In genomic region chr19:2491130-2491801, GRCh38 we compare ENCODE assay signal across 8 cellular contexts. TPM values are rescaled to one million over a fixed set of nuclear protein-coding genes. Genes with fewer than 3 reads are reported as not detected.
DNase-seq lines count a peak whose midpoint lies in the region; ATAC-seq, FAIRE-seq and TF ChIP-seq lines count a peak whose summit lies in the region.
"Had no signal": no experiment of that assay in that cellular context is flagged by ENCODE, and none has a peak within 500 bp of the region (broad histone marks: within the 10 kb centered on the region; RNA-seq: fewer than 3 reads in every experiment).

No MANE protein-coding gene starts in this region.

- H3K4me3 Mint-ChIP-seq in activated CD4-positive, alpha-beta memory T cell treated with anti-CD3 and anti-CD28 coated beads, Interleukin-2, amount 10 ng/mL, durations not matched to agents 7 days and 5 days: no peak overlapping the region

- H3K9me3 Mint-ChIP-seq in activated CD4-positive, alpha-beta memory T cell treated with anti-CD3 and anti-CD28 coated beads, Interleukin-2, amount 10 ng/mL, durations not matched to agents 7 days and 5 days: no peaks in the 10 kb centered on the region

- TF ChIP-seq CTCF in fibroblast of the aortic adventitia (IDR thresholded peaks at IDR 0.05; ENCODE audit: insufficient read depth, low read length) (no peak), thyroid gland (IDR thresholded peaks at IDR 0.05) (no peak)

- H3K4me1 ChIP-seq in thyroid gland: peaks cover 29 to 48% of the 10 kb centered on the region in 2 donors

- H3K4me3 ChIP-seq in fibroblast of the aortic adventitia (ENCODE audit: low read depth, low read length) (no peak overlapping the region), thyroid gland (replicated peaks in 1 of 3) (no peak overlapping the region)

- CTCF ChIA-PET in activated CD4-positive, alpha-beta memory T cell treated with anti-CD3 and anti-CD28 coated beads, Interleukin-2, amount 10 ng/mL, durations not matched to agents 7 days and 5 days (lab: Charles Lee): interaction anchor here (1.3 kb wide), 1 partner anchor 12 kb away, joined by 3 read pairs; no protein-coding TSS in a partner anchor

- H3K36me3 ChIP-seq in thyroid gland: no peaks in the 10 kb centered on the region

- intact Hi-C loops in thyroid gland (cut with DNase I): no loop called here

- H3K27ac Mint-ChIP-seq in activated CD4-positive, alpha-beta memory T cell treated with anti-CD3 and anti-CD28 coated beads, Interleukin-2, amount 10 ng/mL, durations not matched to agents 7 days and 5 days: no peak overlapping the region

- H3K27me3 ChIP-seq in thyroid gland: no peaks in the 10 kb centered on the region

- POLR2A ChIA-PET in activated CD4-positive, alpha-beta memory T cell treated with anti-CD3 and anti-CD28 coated beads, Interleukin-2, amount 10 ng/mL, durations not matched to agents 7 days and 5 days (lab: Charles Lee): interaction anchor here (8.8 kb wide), 1 partner anchor 14 kb away, joined by 127 read pairs; the partner anchor contains the start of gene GADD45B

- peak; percentile 95 for FAIRE-seq in RCC 7860 (lab: Jason Lieb, UNC)

- no peaks in the 10 kb centered on the region for H3K36me3 Mint-ChIP-seq in activated CD4-positive, alpha-beta memory T cell treated with anti-CD3 and anti-CD28 coated beads, Interleukin-2, amount 10 ng/mL, durations not matched to agents 7 days and 5 days (ENCODE audit: low read depth)

- H3K4me1 Mint-ChIP-seq in activated CD4-positive, alpha-beta memory T cell treated with anti-CD3 and anti-CD28 coated beads, Interleukin-2, amount 10 ng/mL, durations not matched to agents 7 days and 5 days: peaks cover 42% of the 10 kb centered on the region

- peaks cover 58% of the 10 kb centered on the region for H3K27me3 Mint-ChIP-seq in activated CD4-positive, alpha-beta memory T cell treated with anti-CD3 and anti-CD28 coated beads, Interleukin-2, amount 10 ng/mL, durations not matched to agents 7 days and 5 days

- no peaks in the 10 kb centered on the region for H3K9me3 ChIP-seq in thyroid gland

- H3K27ac ChIP-seq in thyroid gland: no peak overlapping the region

- 46 to 76% methylated on average over 10 to 11 of the region's 23 CpGs for WGBS in thyroid gland, 2 donors

- ATAC-seq in HG03097 (IDR thresholded peaks at IDR 0.05; ENCODE audit: low FRiP score, unreplicated experiment) (no peak), GM18873 (IDR thresholded peaks at IDR 0.05; ENCODE audit: low FRiP score, unreplicated experiment) (no peak)

- no peak for TF ChIP-seq POLR2A in thyroid gland (IDR thresholded peaks at IDR 0.05)

- DNase-seq in HK-2 (ENCODE audit: unreplicated experiment) (peak; percentile 87), RCC 7860 (ENCODE audit: low spot score) (peak; percentile 98), fibroblast of the aortic adventitia (ENCODE audit: low read depth) (peak; percentile 70), thyroid gland (peak; percentile 42 to 65)
- DNase-seq in activated CD4-positive, alpha-beta memory T cell treated with anti-CD3 and anti-CD28 coated beads, Interleukin-2, amount 10 ng/mL, durations not matched to agents 7 days and 5 days: no peak
- DNase-seq: activated gamma-delta T cell had no signal

RNA-seq across cellular contexts. Expression of gene GADD45B, which starts 15.3 kb away (rescaled TPM):
- total RNA-seq in fibroblast of the aortic adventitia (ENCODE audit: low replicate concordance) (14.3 and 14.8 TPM in 2 replicates), thyroid gland (100 to 1,000 TPM; 148 to 250 (median 195) TPM)
- total RNA-seq in activated CD4-positive, alpha-beta memory T cell treated with anti-CD3 and anti-CD28 coated beads, Interleukin-2, amount 10 ng/mL, durations not matched to agents 7 days and 5 days: 10 to 100 TPM; 52.2 to 54.3 TPM

RNA-seq across cellular contexts. Expression of gene LMNB2, which starts 34.5 kb away (rescaled TPM):
- 16.7 and 68.1 TPM in 2 replicates for total RNA-seq in fibroblast of the aortic adventitia (ENCODE audit: low replicate concordance)
- 10 to 100 TPM; 14.4 to 34.6 (median 27.6) TPM for total RNA-seq in thyroid gland
- 10 to 100 TPM; 92.9 to 96.6 TPM for total RNA-seq in activated CD4-positive, alpha-beta memory T cell treated with anti-CD3 and anti-CD28 coated beads, Interleukin-2, amount 10 ng/mL, durations not matched to agents 7 days and 5 days
